ENCODE assay signal across 1 cellular context in the genomic region with DNA sequence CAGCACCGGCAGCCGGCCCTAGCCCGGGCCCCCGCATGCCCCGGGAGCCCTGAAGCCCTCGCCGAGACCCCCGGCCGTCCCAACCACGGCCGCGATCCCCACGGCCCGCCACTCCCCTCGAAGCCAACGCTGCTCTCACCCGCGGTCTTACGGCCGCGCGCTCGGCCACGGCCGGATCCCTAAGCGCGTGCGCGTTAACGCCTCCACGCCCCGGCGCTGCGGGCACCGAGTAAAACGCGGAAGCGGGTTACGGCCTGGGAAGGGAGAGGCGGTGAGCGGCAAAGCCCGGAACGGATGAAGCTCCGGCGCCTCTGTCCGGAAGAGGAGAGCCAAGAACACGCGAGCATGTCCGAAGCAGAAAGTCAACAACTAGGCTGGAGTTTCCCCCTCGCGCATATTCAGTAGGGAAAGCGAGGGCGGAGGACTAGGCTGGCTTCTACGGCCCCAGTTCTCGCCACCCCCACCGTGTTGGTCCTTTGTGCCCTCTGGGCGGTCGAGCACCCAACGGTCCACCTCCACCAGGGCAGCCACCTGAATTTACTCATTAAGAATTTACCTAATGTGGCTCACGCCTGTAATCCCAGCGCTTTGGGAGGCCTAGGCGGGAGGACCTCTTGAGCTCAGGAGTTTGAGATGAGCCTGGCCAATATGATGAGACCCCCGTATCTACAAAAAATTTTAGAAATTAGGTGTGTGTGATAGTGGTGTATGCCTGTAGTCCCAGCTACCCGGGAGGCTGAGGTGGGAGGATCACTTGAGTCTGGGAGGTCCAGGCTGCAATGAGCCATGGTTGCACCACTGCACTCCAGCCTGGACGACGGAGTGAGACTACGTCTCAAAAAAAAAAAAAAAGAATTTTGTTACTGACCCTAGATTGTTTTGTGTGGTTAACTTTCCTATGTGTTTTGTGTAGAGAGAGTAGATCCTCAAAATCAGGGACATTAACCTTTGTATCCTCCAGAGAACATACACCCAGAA.
TF ChIP-seq lines count a peak whose summit lies in the region.

A gene (minus strand): TSS at position 169 of the 978 bp plus-strand sequence. CDS start 1,177 bp downstream, outside the sequence.

TF ChIP-seq in HepG2, 621 proteins besides CTCF, POLR2A, EP300 and RAD21 (continued from another document and continues in another):
- TF ChIP-seq, protein P1, sequence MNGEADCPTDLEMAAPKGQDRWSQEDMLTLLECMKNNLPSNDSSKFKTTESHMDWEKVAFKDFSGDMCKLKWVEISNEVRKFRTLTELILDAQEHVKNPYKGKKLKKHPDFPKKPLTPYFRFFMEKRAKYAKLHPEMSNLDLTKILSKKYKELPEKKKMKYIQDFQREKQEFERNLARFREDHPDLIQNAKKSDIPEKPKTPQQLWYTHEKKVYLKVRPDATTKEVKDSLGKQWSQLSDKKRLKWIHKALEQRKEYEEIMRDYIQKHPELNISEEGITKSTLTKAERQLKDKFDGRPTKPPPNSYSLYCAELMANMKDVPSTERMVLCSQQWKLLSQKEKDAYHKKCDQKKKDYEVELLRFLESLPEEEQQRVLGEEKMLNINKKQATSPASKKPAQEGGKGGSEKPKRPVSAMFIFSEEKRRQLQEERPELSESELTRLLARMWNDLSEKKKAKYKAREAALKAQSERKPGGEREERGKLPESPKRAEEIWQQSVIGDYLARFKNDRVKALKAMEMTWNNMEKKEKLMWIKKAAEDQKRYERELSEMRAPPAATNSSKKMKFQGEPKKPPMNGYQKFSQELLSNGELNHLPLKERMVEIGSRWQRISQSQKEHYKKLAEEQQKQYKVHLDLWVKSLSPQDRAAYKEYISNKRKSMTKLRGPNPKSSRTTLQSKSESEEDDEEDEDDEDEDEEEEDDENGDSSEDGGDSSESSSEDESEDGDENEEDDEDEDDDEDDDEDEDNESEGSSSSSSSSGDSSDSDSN (CRISPR knock-in tag; IDR thresholded peaks at IDR 0.05) = peak; percentile 88
- TF ChIP-seq TBX2 (CRISPR knock-in tag; IDR thresholded peaks at IDR 0.05; ENCODE audit: borderline replicate concordance) = peak; percentile 94
- TF ChIP-seq, protein P2, sequence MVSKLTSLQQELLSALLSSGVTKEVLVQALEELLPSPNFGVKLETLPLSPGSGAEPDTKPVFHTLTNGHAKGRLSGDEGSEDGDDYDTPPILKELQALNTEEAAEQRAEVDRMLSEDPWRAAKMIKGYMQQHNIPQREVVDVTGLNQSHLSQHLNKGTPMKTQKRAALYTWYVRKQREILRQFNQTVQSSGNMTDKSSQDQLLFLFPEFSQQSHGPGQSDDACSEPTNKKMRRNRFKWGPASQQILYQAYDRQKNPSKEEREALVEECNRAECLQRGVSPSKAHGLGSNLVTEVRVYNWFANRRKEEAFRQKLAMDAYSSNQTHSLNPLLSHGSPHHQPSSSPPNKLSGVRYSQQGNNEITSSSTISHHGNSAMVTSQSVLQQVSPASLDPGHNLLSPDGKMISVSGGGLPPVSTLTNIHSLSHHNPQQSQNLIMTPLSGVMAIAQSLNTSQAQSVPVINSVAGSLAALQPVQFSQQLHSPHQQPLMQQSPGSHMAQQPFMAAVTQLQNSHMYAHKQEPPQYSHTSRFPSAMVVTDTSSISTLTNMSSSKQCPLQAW (CRISPR knock-in tag; IDR thresholded peaks at IDR 0.05) = peak; percentile 93
- peak; percentile 100 for TF ChIP-seq ZNF589 (CRISPR knock-in tag; conservative IDR thresholded peaks at IDR 0.05)
- TF ChIP-seq SRSF9 (IDR thresholded peaks at IDR 0.05; ENCODE audit: borderline replicate concordance, insufficient read depth, low read depth, low read length, poor library complexity, severe bottlenecking) = no peak
- TF ChIP-seq NKX3-1 (CRISPR knock-in tag; IDR thresholded peaks at IDR 0.05) = peak; percentile 96
- TF ChIP-seq ZNF343 (CRISPR knock-in tag; IDR thresholded peaks at IDR 0.05) = peak; percentile 82; the same call in 1 of the 2 replicates
- no peak for TF ChIP-seq ZNF10 (CRISPR knock-in tag; IDR thresholded peaks at IDR 0.05; ENCODE audit: borderline replicate concordance, low read depth)
- TF ChIP-seq, protein P3, sequence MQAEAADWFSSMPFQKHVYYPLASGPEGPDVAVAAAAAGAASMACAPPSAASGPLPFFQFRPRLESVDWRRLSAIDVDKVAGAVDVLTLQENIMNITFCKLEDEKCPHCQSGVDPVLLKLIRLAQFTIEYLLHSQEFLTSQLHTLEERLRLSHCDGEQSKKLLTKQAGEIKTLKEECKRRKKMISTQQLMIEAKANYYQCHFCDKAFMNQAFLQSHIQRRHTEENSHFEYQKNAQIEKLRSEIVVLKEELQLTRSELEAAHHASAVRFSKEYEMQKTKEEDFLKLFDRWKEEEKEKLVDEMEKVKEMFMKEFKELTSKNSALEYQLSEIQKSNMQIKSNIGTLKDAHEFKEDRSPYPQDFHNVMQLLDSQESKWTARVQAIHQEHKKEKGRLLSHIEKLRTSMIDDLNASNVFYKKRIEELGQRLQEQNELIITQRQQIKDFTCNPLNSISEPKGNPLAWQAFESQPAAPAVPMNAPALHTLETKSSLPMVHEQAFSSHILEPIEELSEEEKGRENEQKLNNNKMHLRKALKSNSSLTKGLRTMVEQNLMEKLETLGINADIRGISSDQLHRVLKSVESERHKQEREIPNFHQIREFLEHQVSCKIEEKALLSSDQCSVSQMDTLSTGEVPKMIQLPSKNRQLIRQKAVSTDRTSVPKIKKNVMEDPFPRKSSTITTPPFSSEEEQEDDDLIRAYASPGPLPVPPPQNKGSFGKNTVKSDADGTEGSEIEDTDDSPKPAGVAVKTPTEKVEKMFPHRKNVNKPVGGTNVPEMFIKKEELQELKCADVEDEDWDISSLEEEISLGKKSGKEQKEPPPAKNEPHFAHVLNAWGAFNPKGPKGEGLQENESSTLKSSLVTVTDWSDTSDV (CRISPR knock-in tag; IDR thresholded peaks at IDR 0.05) = peak; percentile 58; the same call in 1 of the 2 replicates
- TF ChIP-seq, protein P4, sequence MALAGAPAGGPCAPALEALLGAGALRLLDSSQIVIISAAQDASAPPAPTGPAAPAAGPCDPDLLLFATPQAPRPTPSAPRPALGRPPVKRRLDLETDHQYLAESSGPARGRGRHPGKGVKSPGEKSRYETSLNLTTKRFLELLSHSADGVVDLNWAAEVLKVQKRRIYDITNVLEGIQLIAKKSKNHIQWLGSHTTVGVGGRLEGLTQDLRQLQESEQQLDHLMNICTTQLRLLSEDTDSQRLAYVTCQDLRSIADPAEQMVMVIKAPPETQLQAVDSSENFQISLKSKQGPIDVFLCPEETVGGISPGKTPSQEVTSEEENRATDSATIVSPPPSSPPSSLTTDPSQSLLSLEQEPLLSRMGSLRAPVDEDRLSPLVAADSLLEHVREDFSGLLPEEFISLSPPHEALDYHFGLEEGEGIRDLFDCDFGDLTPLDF (CRISPR knock-in tag; IDR thresholded peaks at IDR 0.05) = peak; percentile 69; the same call in 1 of the 2 replicates
- peak; percentile 73 for TF ChIP-seq ZSCAN30 (CRISPR knock-in tag; IDR thresholded peaks at IDR 0.05)
- peak; percentile 95 for TF ChIP-seq MIXL1 (CRISPR knock-in tag; IDR thresholded peaks at IDR 0.05)
- TF ChIP-seq, protein P5, sequence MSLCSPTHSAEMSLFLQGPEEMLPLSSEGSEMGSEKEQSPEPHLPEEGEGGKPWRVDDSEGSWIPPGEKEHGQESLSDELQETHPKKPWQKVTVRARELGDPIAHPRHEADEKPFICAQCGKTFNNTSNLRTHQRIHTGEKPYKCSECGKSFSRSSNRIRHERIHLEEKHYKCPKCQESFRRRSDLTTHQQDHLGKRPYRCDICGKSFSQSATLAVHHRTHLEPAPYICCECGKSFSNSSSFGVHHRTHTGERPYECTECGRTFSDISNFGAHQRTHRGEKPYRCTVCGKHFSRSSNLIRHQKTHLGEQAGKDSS (CRISPR knock-in tag; IDR thresholded peaks at IDR 0.05; ENCODE audit: borderline replicate concordance, low read depth) = peak; percentile 98; the same call in 1 of the 2 replicates
- peak; percentile 98 for TF ChIP-seq CBFB (CRISPR knock-in tag; IDR thresholded peaks at IDR 0.05)
- TF ChIP-seq ZNF20 (CRISPR knock-in tag; IDR thresholded peaks at IDR 0.05) = no peak; the same call in 1 of the 2 replicates
- TF ChIP-seq, protein P6, sequence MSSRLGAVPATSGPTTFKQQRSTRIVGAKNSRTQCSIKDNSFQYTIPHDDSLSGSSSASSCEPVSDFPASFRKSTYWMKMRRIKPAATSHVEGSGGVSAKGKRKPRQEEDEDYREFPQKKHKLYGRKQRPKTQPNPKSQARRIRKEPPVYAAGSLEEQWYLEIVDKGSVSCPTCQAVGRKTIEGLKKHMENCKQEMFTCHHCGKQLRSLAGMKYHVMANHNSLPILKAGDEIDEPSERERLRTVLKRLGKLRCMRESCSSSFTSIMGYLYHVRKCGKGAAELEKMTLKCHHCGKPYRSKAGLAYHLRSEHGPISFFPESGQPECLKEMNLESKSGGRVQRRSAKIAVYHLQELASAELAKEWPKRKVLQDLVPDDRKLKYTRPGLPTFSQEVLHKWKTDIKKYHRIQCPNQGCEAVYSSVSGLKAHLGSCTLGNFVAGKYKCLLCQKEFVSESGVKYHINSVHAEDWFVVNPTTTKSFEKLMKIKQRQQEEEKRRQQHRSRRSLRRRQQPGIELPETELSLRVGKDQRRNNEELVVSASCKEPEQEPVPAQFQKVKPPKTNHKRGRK (CRISPR knock-in tag; IDR thresholded peaks at IDR 0.05) = peak; percentile 82
- 0 out of 2 replicates have a peak, but pooled peaks have one; percentile 32 for TF ChIP-seq HHEX (CRISPR knock-in tag; IDR thresholded peaks at IDR 0.05)
- no peak for TF ChIP-seq HMGA1 (CRISPR knock-in tag; conservative IDR thresholded peaks at IDR 0.05)
- peak; percentile 88 for TF ChIP-seq ZNF234 (CRISPR knock-in tag; conservative IDR thresholded peaks at IDR 0.05)
- TF ChIP-seq NFE2L2 (IDR thresholded peaks at IDR 0.05; ENCODE audit: low read length) = no peak
- TF ChIP-seq, protein P7, sequence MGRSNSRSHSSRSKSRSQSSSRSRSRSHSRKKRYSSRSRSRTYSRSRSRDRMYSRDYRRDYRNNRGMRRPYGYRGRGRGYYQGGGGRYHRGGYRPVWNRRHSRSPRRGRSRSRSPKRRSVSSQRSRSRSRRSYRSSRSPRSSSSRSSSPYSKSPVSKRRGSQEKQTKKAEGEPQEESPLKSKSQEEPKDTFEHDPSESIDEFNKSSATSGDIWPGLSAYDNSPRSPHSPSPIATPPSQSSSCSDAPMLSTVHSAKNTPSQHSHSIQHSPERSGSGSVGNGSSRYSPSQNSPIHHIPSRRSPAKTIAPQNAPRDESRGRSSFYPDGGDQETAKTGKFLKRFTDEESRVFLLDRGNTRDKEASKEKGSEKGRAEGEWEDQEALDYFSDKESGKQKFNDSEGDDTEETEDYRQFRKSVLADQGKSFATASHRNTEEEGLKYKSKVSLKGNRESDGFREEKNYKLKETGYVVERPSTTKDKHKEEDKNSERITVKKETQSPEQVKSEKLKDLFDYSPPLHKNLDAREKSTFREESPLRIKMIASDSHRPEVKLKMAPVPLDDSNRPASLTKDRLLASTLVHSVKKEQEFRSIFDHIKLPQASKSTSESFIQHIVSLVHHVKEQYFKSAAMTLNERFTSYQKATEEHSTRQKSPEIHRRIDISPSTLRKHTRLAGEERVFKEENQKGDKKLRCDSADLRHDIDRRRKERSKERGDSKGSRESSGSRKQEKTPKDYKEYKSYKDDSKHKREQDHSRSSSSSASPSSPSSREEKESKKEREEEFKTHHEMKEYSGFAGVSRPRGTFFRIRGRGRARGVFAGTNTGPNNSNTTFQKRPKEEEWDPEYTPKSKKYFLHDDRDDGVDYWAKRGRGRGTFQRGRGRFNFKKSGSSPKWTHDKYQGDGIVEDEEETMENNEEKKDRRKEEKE (IDR thresholded peaks at IDR 0.05) = no peak
- TF ChIP-seq ZNF496 (CRISPR knock-in tag; IDR thresholded peaks at IDR 0.05; ENCODE audit: insufficient replicate concordance) = no peak
- TF ChIP-seq SKI (IDR thresholded peaks at IDR 0.05; ENCODE audit: partially characterized antibody) = peak; percentile 89
- peak; percentile 66 for TF ChIP-seq CREM (IDR thresholded peaks at IDR 0.05)
- TF ChIP-seq CREM (CRISPR knock-in tag; IDR thresholded peaks at IDR 0.05) = 0 out of 2 replicates have a peak, but pooled peaks have one; percentile 40
- peak; percentile 96 for TF ChIP-seq FOXK1 (CRISPR knock-in tag; IDR thresholded peaks at IDR 0.05; ENCODE audit: borderline replicate concordance, low read depth)
- TF ChIP-seq AGO1 (IDR thresholded peaks at IDR 0.05; ENCODE audit: low read depth, low read length, poor library complexity, severe bottlenecking) = peak; percentile 80
- peak; percentile 90; the same call in 1 of the 2 replicates for TF ChIP-seq ZNF678 (CRISPR knock-in tag; IDR thresholded peaks at IDR 0.05)
- TF ChIP-seq NBN (conservative IDR thresholded peaks at IDR 0.05) = no peak
- TF ChIP-seq, protein P8, sequence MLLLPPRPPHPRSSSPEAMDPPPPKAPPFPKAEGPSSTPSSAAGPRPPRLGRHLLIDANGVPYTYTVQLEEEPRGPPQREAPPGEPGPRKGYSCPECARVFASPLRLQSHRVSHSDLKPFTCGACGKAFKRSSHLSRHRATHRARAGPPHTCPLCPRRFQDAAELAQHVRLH (CRISPR knock-in tag; IDR thresholded peaks at IDR 0.05; ENCODE audit: borderline replicate concordance, low read depth) = peak; percentile 99
- no peak for TF ChIP-seq CENPX (CRISPR knock-in tag; IDR thresholded peaks at IDR 0.05)
- 0 out of 2 replicates have a peak, but pooled peaks have one; percentile 52 for TF ChIP-seq ZFYVE20 (CRISPR knock-in tag; IDR thresholded peaks at IDR 0.05; ENCODE audit: borderline replicate concordance, low read depth)
- peak; percentile 74 for TF ChIP-seq BHLHE40 (IDR thresholded peaks at IDR 0.05; ENCODE audit: low read length)
- peak; percentile 90 for TF ChIP-seq ZNF598 (CRISPR knock-in tag; IDR thresholded peaks at IDR 0.05; ENCODE audit: borderline replicate concordance)
- no peak for TF ChIP-seq KAT2B (IDR thresholded peaks at IDR 0.05; ENCODE audit: borderline replicate concordance, low read depth, low read length)
- TF ChIP-seq ATAD3A (CRISPR knock-in tag; IDR thresholded peaks at IDR 0.05) = peak; percentile 95; the same call in 1 of the 2 replicates
- no peak for TF ChIP-seq ZNF737 (CRISPR knock-in tag; IDR thresholded peaks at IDR 0.05; ENCODE audit: borderline replicate concordance)
- peak; percentile 98 for TF ChIP-seq SALL2 (CRISPR knock-in tag; IDR thresholded peaks at IDR 0.05)
- TF ChIP-seq ZSCAN29 (CRISPR knock-in tag; conservative IDR thresholded peaks at IDR 0.05) = no peak; the same call in 1 of the 2 replicates
- TF ChIP-seq GATAD2A (CRISPR knock-in tag; IDR thresholded peaks at IDR 0.05) = peak; percentile 94
- TF ChIP-seq ZNF652 (CRISPR knock-in tag; IDR thresholded peaks at IDR 0.05; ENCODE audit: borderline replicate concordance, low read depth) = peak; percentile 68; the same call in 1 of the 2 replicates
- peak; percentile 62; the same call in 1 of the 2 replicates for TF ChIP-seq CREB1 (IDR thresholded peaks at IDR 0.05)
- peak; percentile 46; the same call in 1 of the 2 replicates for TF ChIP-seq CREB1 (CRISPR knock-in tag; IDR thresholded peaks at IDR 0.05)
- peak; percentile 97 for TF ChIP-seq HES4 (CRISPR knock-in tag; IDR thresholded peaks at IDR 0.05; ENCODE audit: borderline replicate concordance)
- TF ChIP-seq ZBTB42 (CRISPR knock-in tag; IDR thresholded peaks at IDR 0.05) = peak; percentile 68; the same call in 1 of the 2 replicates
- peak; percentile 98 for TF ChIP-seq RNF2 (conservative IDR thresholded peaks at IDR 0.05; ENCODE audit: low read depth)
